In the genomic region with DNA sequence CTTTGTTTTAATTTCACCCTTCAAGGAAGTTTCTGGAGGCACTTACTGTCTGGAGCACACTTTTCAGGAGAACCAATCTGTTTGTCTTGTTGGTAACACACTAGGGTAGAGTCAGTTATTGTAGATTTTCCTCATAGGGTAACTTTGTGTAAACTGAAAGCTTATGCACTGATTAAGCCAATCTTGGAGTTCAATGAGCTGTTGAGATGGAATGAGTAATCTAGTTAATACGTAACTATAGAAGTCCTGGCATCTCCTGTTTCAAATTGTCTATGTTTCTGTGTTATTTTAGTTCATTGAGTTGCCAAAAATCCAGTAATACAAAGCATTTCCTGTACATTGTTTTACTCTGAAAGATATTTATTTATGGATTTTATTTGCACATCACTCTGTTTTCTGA, we compare ENCODE assay signal across 12 cellular contexts.
DNase-seq lines count a peak whose midpoint lies in the region; ATAC-seq, FAIRE-seq and TF ChIP-seq lines count a peak whose summit lies in the region.
"Had no signal": no experiment of that assay in that cellular context is flagged by ENCODE, and none has a peak within 500 bp of the region (broad histone marks: within the 10 kb centered on the region; RNA-seq: fewer than 3 reads in every experiment).

No MANE protein-coding gene starts in this region.

- no peak for TF ChIP-seq CTCF in A549 (IDR thresholded peaks at IDR 0.05)
- TF ChIP-seq CTCF in body of pancreas (IDR thresholded peaks at IDR 0.05), result no peak

- H3K9me3 ChIP-seq in A549 (no peaks in the 10 kb centered on the region), body of pancreas (no peaks in the 10 kb centered on the region)
- H3K9me3 ChIP-seq: BLaER1, tibial nerve had no signal

- ATAC-seq in A549 (peak; percentile 74 to 84), HG02981 (IDR thresholded peaks at IDR 0.05; ENCODE audit: unreplicated experiment) (peak; percentile 61), body of pancreas (peak; percentile 83), left colon (peak; percentile 94)

- H3K4me1 ChIP-seq in A549 (peaks cover 56% of the 10 kb centered on the region), body of pancreas (peaks cover 22% of the 10 kb centered on the region)
- H3K4me1 ChIP-seq: BLaER1, tibial nerve had no signal

- peak; percentile 23 for FAIRE-seq in A549 (lab: Jason Lieb, UNC)

- no peak for TF ChIP-seq POLR2A in A549 (IDR thresholded peaks at IDR 0.05; ENCODE audit: low read length)
- TF ChIP-seq POLR2A in body of pancreas (IDR thresholded peaks at IDR 0.05), result no peak

- DNase-seq in A549 (ENCODE audit: low read depth in 1 of 2, low spot score in 1 of 2), result peak; percentile 58 to 90
- DNase-seq in body of pancreas, result no peak
- DNase-seq in left colon, result no peak
- no peak for DNase-seq in NCI-H1417 (lab: John Stamatoyannopoulos, UW)
- DNase-seq in DMS 273 (lab: John Stamatoyannopoulos, UW; ENCODE audit: unreplicated experiment), result no peak
- DNase-seq in occipital lobe (lab: John Stamatoyannopoulos, UW), result no peak
- DNase-seq in activated CD8-positive, alpha-beta memory T cell treated with anti-CD3 and anti-CD28 coated beads, Interleukin-2, amount 50 U/mL, for 4 hours, result no peak
- DNase-seq: stimulated activated CD4-positive, alpha-beta T cell treated with anti-CD3 and anti-CD28 coated beads, Interleukin-4, amount 100 ng/mL, for 24 hours had no signal

- intact Hi-C loops in body of pancreas (cut with DNase I), result no loop called here
- intact Hi-C loops in left colon (cut with DNase I, micrococcal nuclease), result no loop called here

- CTCF ChIA-PET in A549 (lab: Yijun Ruan, JAX), result interaction anchor here (0.5 to 2.0 kb wide), 5 partner anchors 12 to 194 kb away, joined by 4 to 9 read pairs (median 5); no protein-coding TSS in a partner anchor

- 0% methylated on average over 1 of the region's 1 CpG for WGBS in A549 (ENCODE audit: missing lambda C conversion rate)
- WGBS in body of pancreas, 2 donors, result 10 to 17% methylated on average over 1 of the region's 1 CpG

- POLR2A ChIA-PET in A549 (lab: Yijun Ruan, JAX), result interaction anchor here (1.0 kb wide), 1 partner anchor 64 kb away, joined by 5 read pairs; no protein-coding TSS in a partner anchor

- peak overlapping the region; percentile 16; the same call in 1 of the 3 replicates for H3K4me3 ChIP-seq in A549
- no peak overlapping the region for H3K4me3 ChIP-seq in body of pancreas
- H3K4me3 ChIP-seq: BLaER1, tibial nerve had no signal

- TF ChIP-seq EP300 in A549 (IDR thresholded peaks at IDR 0.05), result peak; percentile 59 to 69; a peak in 2 of 5 replicates

- no peaks in the 10 kb centered on the region for H3K36me3 ChIP-seq in body of pancreas (replicated peaks in 1 of 2; ENCODE audit: insufficient read depth in 1 of 2, low read depth in 2 of 2)
- H3K36me3 ChIP-seq: BLaER1, tibial nerve had no signal

- H3K27me3 ChIP-seq in body of pancreas, result no peaks in the 10 kb centered on the region
- H3K27me3 ChIP-seq: BLaER1, tibial nerve had no signal

- H3K4me2 ChIP-seq in A549, result peak overlapping the region; percentile 81
- H3K4me2 ChIP-seq: BLaER1, KMS-11 had no signal

- no peak; a peak in 2 of 5 replicates for TF ChIP-seq RAD21 in A549 (conservative IDR thresholded peaks at IDR 0.05 in 1 of 2, IDR thresholded peaks at IDR 0.05 in 1 of 2)

- H3K27ac ChIP-seq in A549 (peak overlapping the region; percentile 92), body of pancreas (peak overlapping the region in 3 of 4 donors; percentile 53 to 73 (median 69))
- H3K27ac ChIP-seq: BLaER1, KMS-11, tibial nerve had no signal

TF ChIP-seq in A549, 52 proteins besides CTCF, POLR2A, EP300 and RAD21:
- TF ChIP-seq FOSL2 (IDR thresholded peaks at IDR 0.05) (peak; percentile 61; the same call in 1 of the 2 replicates), FOSL2 (CRISPR knock-in tag; IDR thresholded peaks at IDR 0.05) (peak; percentile 80), GATA3 (IDR thresholded peaks at IDR 0.05; ENCODE audit: borderline replicate concordance) (peak; percentile 87), CEBPB (IDR thresholded peaks at IDR 0.05) (peak in 1 of 2 experiments; percentile 67; a peak in 1 of 4 replicates), JUN (IDR thresholded peaks at IDR 0.05) (peak; percentile 50 to 55; a peak in 2 of 5 replicates), SMC3 (IDR thresholded peaks at IDR 0.05) (peak; percentile 22; the same call in 1 of the 3 replicates), KDM5A (IDR thresholded peaks at IDR 0.05) (no peak), JUNB (IDR thresholded peaks at IDR 0.05) (peak; percentile 84)
- TF ChIP-seq, protein P1, sequence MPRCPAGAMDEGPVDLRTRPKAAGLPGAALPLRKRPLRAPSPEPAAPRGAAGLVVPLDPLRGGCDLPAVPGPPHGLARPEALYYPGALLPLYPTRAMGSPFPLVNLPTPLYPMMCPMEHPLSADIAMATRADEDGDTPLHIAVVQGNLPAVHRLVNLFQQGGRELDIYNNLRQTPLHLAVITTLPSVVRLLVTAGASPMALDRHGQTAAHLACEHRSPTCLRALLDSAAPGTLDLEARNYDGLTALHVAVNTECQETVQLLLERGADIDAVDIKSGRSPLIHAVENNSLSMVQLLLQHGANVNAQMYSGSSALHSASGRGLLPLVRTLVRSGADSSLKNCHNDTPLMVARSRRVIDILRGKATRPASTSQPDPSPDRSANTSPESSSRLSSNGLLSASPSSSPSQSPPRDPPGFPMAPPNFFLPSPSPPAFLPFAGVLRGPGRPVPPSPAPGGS (IDR thresholded peaks at IDR 0.05), result peak; percentile 74; the same call in 2 of the 3 replicates
- TF ChIP-seq, protein P2, sequence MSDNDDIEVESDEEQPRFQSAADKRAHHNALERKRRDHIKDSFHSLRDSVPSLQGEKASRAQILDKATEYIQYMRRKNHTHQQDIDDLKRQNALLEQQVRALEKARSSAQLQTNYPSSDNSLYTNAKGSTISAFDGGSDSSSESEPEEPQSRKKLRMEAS (IDR thresholded peaks at IDR 0.05), result peak; percentile 46
- TF ChIP-seq, protein P3, sequence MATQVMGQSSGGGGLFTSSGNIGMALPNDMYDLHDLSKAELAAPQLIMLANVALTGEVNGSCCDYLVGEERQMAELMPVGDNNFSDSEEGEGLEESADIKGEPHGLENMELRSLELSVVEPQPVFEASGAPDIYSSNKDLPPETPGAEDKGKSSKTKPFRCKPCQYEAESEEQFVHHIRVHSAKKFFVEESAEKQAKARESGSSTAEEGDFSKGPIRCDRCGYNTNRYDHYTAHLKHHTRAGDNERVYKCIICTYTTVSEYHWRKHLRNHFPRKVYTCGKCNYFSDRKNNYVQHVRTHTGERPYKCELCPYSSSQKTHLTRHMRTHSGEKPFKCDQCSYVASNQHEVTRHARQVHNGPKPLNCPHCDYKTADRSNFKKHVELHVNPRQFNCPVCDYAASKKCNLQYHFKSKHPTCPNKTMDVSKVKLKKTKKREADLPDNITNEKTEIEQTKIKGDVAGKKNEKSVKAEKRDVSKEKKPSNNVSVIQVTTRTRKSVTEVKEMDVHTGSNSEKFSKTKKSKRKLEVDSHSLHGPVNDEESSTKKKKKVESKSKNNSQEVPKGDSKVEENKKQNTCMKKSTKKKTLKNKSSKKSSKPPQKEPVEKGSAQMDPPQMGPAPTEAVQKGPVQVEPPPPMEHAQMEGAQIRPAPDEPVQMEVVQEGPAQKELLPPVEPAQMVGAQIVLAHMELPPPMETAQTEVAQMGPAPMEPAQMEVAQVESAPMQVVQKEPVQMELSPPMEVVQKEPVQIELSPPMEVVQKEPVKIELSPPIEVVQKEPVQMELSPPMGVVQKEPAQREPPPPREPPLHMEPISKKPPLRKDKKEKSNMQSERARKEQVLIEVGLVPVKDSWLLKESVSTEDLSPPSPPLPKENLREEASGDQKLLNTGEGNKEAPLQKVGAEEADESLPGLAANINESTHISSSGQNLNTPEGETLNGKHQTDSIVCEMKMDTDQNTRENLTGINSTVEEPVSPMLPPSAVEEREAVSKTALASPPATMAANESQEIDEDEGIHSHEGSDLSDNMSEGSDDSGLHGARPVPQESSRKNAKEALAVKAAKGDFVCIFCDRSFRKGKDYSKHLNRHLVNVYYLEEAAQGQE (IDR thresholded peaks at IDR 0.05), result no peak
TF ChIP-seq in A549: peak in this region for 8.

Comparison
In these comparisons a context has a peak if more than half of its experiments do, and no peak if none do; other contexts are left out.
1. DNase-seq: peak in A549 (2 of 2); none in body of pancreas (0 of 4), left colon (0 of 2), NCI-H1417 (0 of 3), DMS 273 (single experiment), occipital lobe (single experiment) and activated CD8-positive, alpha-beta memory T cell treated with anti-CD3 and anti-CD28 coated beads, Interleukin-2, amount 50 U/mL, for 4 hours (single experiment).
2. Peak in every context shown above with its lines, with median percentiles within 50 percentile points of each other: ATAC-seq.